ENCODE assay signal across 9 cellular contexts in genomic region chr13:27022571-27023311, GRCh38.
DNase-seq lines count a peak whose midpoint lies in the region; ATAC-seq, FAIRE-seq and TF ChIP-seq lines count a peak whose summit lies in the region.
"Had no signal": no experiment of that assay in that cellular context is flagged by ENCODE, and none has a peak within 500 bp of the region (broad histone marks: within the 10 kb centered on the region; RNA-seq: fewer than 3 reads in every experiment).

No MANE protein-coding gene starts in this region.

- CTCF ChIA-PET in A549 (lab: Yijun Ruan, JAX) = interaction anchor here (0.7 to 4.1 kb wide), 2 partner anchors 20 to 37 kb away, joined by 3 to 17 read pairs; no protein-coding TSS in a partner anchor

- no peak overlapping the region for H3K4me3 ChIP-seq in A549
- H3K4me3 ChIP-seq in Peyer's patch = no peak overlapping the region

- TF ChIP-seq CTCF in A549 (IDR thresholded peaks at IDR 0.05) = no peak
- TF ChIP-seq CTCF in VCaP (conservative IDR thresholded peaks at IDR 0.05) = no peak
- TF ChIP-seq CTCF in Peyer's patch (IDR thresholded peaks at IDR 0.05) = no peak

- POLR2A ChIA-PET in A549 (lab: Yijun Ruan, JAX) = no interaction called here

- TF ChIP-seq POLR2A in A549 (IDR thresholded peaks at IDR 0.05; ENCODE audit: low read length) (no peak), Peyer's patch (IDR thresholded peaks at IDR 0.05) (no peak)

- no peak for FAIRE-seq in A549 (lab: Jason Lieb, UNC)
- FAIRE-seq: keratinocyte had no signal

- DNase-seq in A549 (ENCODE audit: low read depth in 1 of 2, low spot score in 1 of 2) (peak; percentile 41 to 88), HT1080 (ENCODE audit: low read depth) (peak; percentile 46), dermis blood vessel endothelial cell (no peak), Peyer's patch (no peak)
- DNase-seq in activated CD4-positive, alpha-beta T cell treated with anti-CD3 and anti-CD28 coated beads for 48 hours = no peak
- DNase-seq in NK-92 treated with Interleukin-12 subunit alpha and Interleukin-12 subunit beta, amount 100 ng/mL, for 24 hours (lab: John Stamatoyannopoulos, UW) = no peak

- WGBS in A549 (ENCODE audit: missing lambda C conversion rate) = 5% methylated on average over 4 of the region's 9 CpGs

- no peaks in the 10 kb centered on the region for H3K36me3 ChIP-seq in Peyer's patch

- H3K27me3 ChIP-seq in layer of hippocampus (ENCODE audit: control insufficient read depth, insufficient read depth, low read length) (no peaks in the 10 kb centered on the region), Peyer's patch (no peaks in the 10 kb centered on the region)

- H3K4me2 ChIP-seq in A549 = peak overlapping the region; percentile 74

- peaks cover 32% of the 10 kb centered on the region for H3K4me1 ChIP-seq in A549
- H3K4me1 ChIP-seq in Peyer's patch = peaks cover 0 to 10% (median 0%) of the 10 kb centered on the region in 4 donors

- H3K27ac ChIP-seq in A549 (peak overlapping the region; percentile 68 to 83), VCaP (peak overlapping the region; percentile 79), layer of hippocampus (ENCODE audit: low read depth, low read length) (peak overlapping the region; percentile 92), Peyer's patch (peak overlapping the region in 2 of 4 donors; percentile 25 to 59)

- TF ChIP-seq EP300 in A549 (IDR thresholded peaks at IDR 0.05) = peak in 1 of 2 experiments; percentile 38; a peak in 1 of 5 replicates

- TF ChIP-seq RAD21 in A549 (conservative IDR thresholded peaks at IDR 0.05 in 1 of 2, IDR thresholded peaks at IDR 0.05 in 1 of 2) = no peak

- no peaks in the 10 kb centered on the region for H3K9me3 ChIP-seq in A549
- H3K9me3 ChIP-seq in Peyer's patch = no peaks in the 10 kb centered on the region

- peak; percentile 90 to 92 for ATAC-seq in A549

TF ChIP-seq in A549, 52 proteins besides CTCF, POLR2A, EP300 and RAD21:
- peak in 1 of 2 experiments; percentile 62; a peak in 1 of 5 replicates for TF ChIP-seq JUN (IDR thresholded peaks at IDR 0.05)
- peak; percentile 32 for TF ChIP-seq MAFK (IDR thresholded peaks at IDR 0.05; ENCODE audit: partially characterized antibody)
- TF ChIP-seq FOSL2 (IDR thresholded peaks at IDR 0.05) = 0 out of 2 replicates have a peak, but pooled peaks have one; percentile 14
- peak; percentile 82 for TF ChIP-seq FOSL2 (CRISPR knock-in tag; IDR thresholded peaks at IDR 0.05)
- TF ChIP-seq CHD4 (IDR thresholded peaks at IDR 0.05; ENCODE audit: borderline replicate concordance) = no peak
- TF ChIP-seq JUNB (IDR thresholded peaks at IDR 0.05) = peak; percentile 53; the same call in 1 of the 2 replicates
- TF ChIP-seq GATA3 (IDR thresholded peaks at IDR 0.05; ENCODE audit: borderline replicate concordance) = peak; percentile 70; the same call in 1 of the 2 replicates
- TF ChIP-seq MAX (IDR thresholded peaks at IDR 0.05) = peak; percentile 37; the same call in 1 of the 2 replicates
- TF ChIP-seq RNF2 (IDR thresholded peaks at IDR 0.05; ENCODE audit: borderline replicate concordance, low read depth) = no peak
- peak; percentile 96 for TF ChIP-seq HOXB5 (CRISPR knock-in tag; IDR thresholded peaks at IDR 0.05)

Comparison
In these comparisons a context has a peak if more than half of its experiments do, and no peak if none do; other contexts are left out.
1. DNase-seq: peak in A549 (2 of 2) and HT1080 (single experiment); none in dermis blood vessel endothelial cell (single experiment), activated CD4-positive, alpha-beta T cell treated with anti-CD3 and anti-CD28 coated beads for 48 hours (single experiment), Peyer's patch (0 of 3) and NK-92 treated with Interleukin-12 subunit alpha and Interleukin-12 subunit beta, amount 100 ng/mL, for 24 hours (single experiment).